ENCODE assay signal across 13 cellular contexts in genomic region chr1:172658871-172659453, GRCh38. TPM values are rescaled to one million over a fixed set of nuclear protein-coding genes. Genes with fewer than 3 reads are reported as not detected.
DNase-seq lines count a peak whose midpoint lies in the region; ATAC-seq and TF ChIP-seq lines count a peak whose summit lies in the region.
"Had no signal": no experiment of that assay in that cellular context is flagged by ENCODE, and none has a peak within 500 bp of the region (broad histone marks: within the 10 kb centered on the region; RNA-seq: fewer than 3 reads in every experiment).

Gene FASLG (plus strand): TSS chr1:172659103. CDS start chr1:172659202, 99 bp downstream.

- no peak for TF ChIP-seq CTCF in natural killer cell (IDR thresholded peaks at IDR 0.05)
- no peak for TF ChIP-seq CTCF in glutamatergic neuron (IDR thresholded peaks at IDR 0.05; ENCODE audit: partially characterized antibody, unreplicated experiment)

- H3K36me3 Mint-ChIP-seq in activated T-helper 17 cell treated with anti-CD3 and anti-CD28 coated beads, Interleukin-2, amount 50 U/mL, for 72 hours (ENCODE audit: low read depth), result peaks cover 47% of the 10 kb centered on the region
- peaks cover 17% of the 10 kb centered on the region for H3K36me3 Mint-ChIP-seq in natural killer cell
- H3K36me3 Mint-ChIP-seq in glutamatergic neuron (ENCODE audit: unreplicated experiment), result no peaks in the 10 kb centered on the region

- H3K9me3 Mint-ChIP-seq in activated T-helper 17 cell treated with anti-CD3 and anti-CD28 coated beads, Interleukin-2, amount 50 U/mL, for 72 hours, result no peaks in the 10 kb centered on the region
- no peaks in the 10 kb centered on the region for H3K9me3 Mint-ChIP-seq in natural killer cell
- no peaks in the 10 kb centered on the region for H3K9me3 Mint-ChIP-seq in glutamatergic neuron (ENCODE audit: unreplicated experiment)

- H3K4me3 Mint-ChIP-seq in activated T-helper 17 cell treated with anti-CD3 and anti-CD28 coated beads, Interleukin-2, amount 50 U/mL, for 72 hours, result peak within 1 kb of the TSS; percentile 83
- peak within 1 kb of the TSS; percentile 92 for H3K4me3 Mint-ChIP-seq in natural killer cell
- H3K4me3 Mint-ChIP-seq in glutamatergic neuron (ENCODE audit: unreplicated experiment), result no peak within 1 kb of the TSS

- ATAC-seq in activated T-helper 17 cell treated with anti-CD3 and anti-CD28 coated beads, Interleukin-2, amount 50 U/mL, for 72 hours (replicated peaks), result peak; percentile 65
- ATAC-seq in natural killer cell (peak; percentile 57 to 70 (median 58)), GM18909 (IDR thresholded peaks at IDR 0.05; ENCODE audit: poor library complexity, unreplicated experiment) (no peak), HG03442 (IDR thresholded peaks at IDR 0.05; ENCODE audit: unreplicated experiment) (no peak)
- ATAC-seq in stimulated activated naive CD8-positive, alpha-beta T cell treated with anti-CD3 and anti-CD28 coated beads, Interleukin-15, Interleukin-2, amounts not matched to agents 100 U/mL and 50 U/mL, for 24 hours, result peak; percentile 81
- ATAC-seq: PC-3 had no signal

- intact Hi-C loops in natural killer cell (cut with micrococcal nuclease), result loop anchor here (1.0 to 2.0 kb wide), 3 partner anchors 12 to 20 kb away; no protein-coding TSS in a partner anchor

- H3K27me3 Mint-ChIP-seq in activated T-helper 17 cell treated with anti-CD3 and anti-CD28 coated beads, Interleukin-2, amount 50 U/mL, for 72 hours, result no peaks in the 10 kb centered on the region
- no peaks in the 10 kb centered on the region for H3K27me3 Mint-ChIP-seq in natural killer cell (ENCODE audit: low read depth in 2 of 2)
- H3K27me3 Mint-ChIP-seq in glutamatergic neuron (ENCODE audit: unreplicated experiment), result no peaks in the 10 kb centered on the region

- DNase-seq in activated CD4-positive, alpha-beta T cell treated with anti-CD3 and anti-CD28 coated beads for 24 hours (ENCODE audit: low read depth in 2 of 2), result peak; percentile 37 to 45
- peak; percentile 58 for DNase-seq in natural killer cell
- DNase-seq in stimulated activated naive CD8-positive, alpha-beta T cell treated with anti-CD3 and anti-CD28 coated beads, Interleukin-15, Interleukin-2, amounts not matched to agents 100 U/mL and 50 U/mL, for 24 hours, result peak; percentile 73
- DNase-seq in glutamatergic neuron, result no peak
- DNase-seq: DMS79, mesendoderm, NCI-H1417 treated with DMSO at 0.1 percent for 48 hours had no signal

- H3K4me1 Mint-ChIP-seq in activated T-helper 17 cell treated with anti-CD3 and anti-CD28 coated beads, Interleukin-2, amount 50 U/mL, for 72 hours, result peaks cover 44% of the 10 kb centered on the region
- H3K4me1 Mint-ChIP-seq in natural killer cell (peaks cover 58 to 70% of the 10 kb centered on the region in 2 donors), glutamatergic neuron (ENCODE audit: low read depth, unreplicated experiment) (no peaks in the 10 kb centered on the region)

- H3K27ac Mint-ChIP-seq in activated T-helper 17 cell treated with anti-CD3 and anti-CD28 coated beads, Interleukin-2, amount 50 U/mL, for 72 hours, result peak within 1 kb of the TSS; percentile 91
- H3K27ac Mint-ChIP-seq in natural killer cell (peak within 1 kb of the TSS; percentile 98), glutamatergic neuron (ENCODE audit: unreplicated experiment) (no peak within 1 kb of the TSS)

RNA-seq across cellular contexts. Expression of gene FASLG, which starts in this region (rescaled TPM):
- 10 to 100 TPM in 1 of 2 donors, 1 to 10 TPM in 1; 2.7 to 11.3 TPM for total RNA-seq in activated T-helper 17 cell treated with anti-CD3 and anti-CD28 coated beads, Interleukin-2, amount 50 U/mL, for 72 hours
- 10 to 100 TPM; 22.1 to 44.5 (median 24.1) TPM for total RNA-seq in natural killer cell
- total RNA-seq in glutamatergic neuron (ENCODE audit: unreplicated experiment), result not detected
- total RNA-seq: chondrocyte, H4 had no signal

Comparison
In these comparisons a context has a peak if more than half of its experiments do, and no peak if none do; other contexts are left out.
1. ATAC-seq: peak in activated T-helper 17 cell treated with anti-CD3 and anti-CD28 coated beads, Interleukin-2, amount 50 U/mL, for 72 hours (single experiment), natural killer cell (3 of 3) and stimulated activated naive CD8-positive, alpha-beta T cell treated with anti-CD3 and anti-CD28 coated beads, Interleukin-15, Interleukin-2, amounts not matched to agents 100 U/mL and 50 U/mL, for 24 hours (single experiment); none in GM18909 (single experiment) and HG03442 (single experiment).